In genomic region chr17:42685831-42686230, GRCh38 we compare ENCODE assay signal across 24 cellular contexts. TPM values are rescaled to one million over a fixed set of nuclear protein-coding genes. Genes with fewer than 3 reads are reported as not detected.
DNase-seq lines count a peak whose midpoint lies in the region; ATAC-seq, FAIRE-seq and TF ChIP-seq lines count a peak whose summit lies in the region.
"Had no signal": no experiment of that assay in that cellular context is flagged by ENCODE, and none has a peak within 500 bp of the region (broad histone marks: within the 10 kb centered on the region; RNA-seq: fewer than 3 reads in every experiment).

No MANE protein-coding gene starts in this region.

- no peak overlapping the region for H3K4ac ChIP-seq in neuronal stem cell (ENCODE audit: low read length)

- H3K79me1 ChIP-seq in neuronal stem cell (ENCODE audit: low read depth, low read length): peaks cover 1% of the 10 kb centered on the region

- POLR2A ChIA-PET in SK-N-SH (lab: Yijun Ruan, JAX): no interaction called here

- H3K4me1 ChIP-seq in SK-N-SH (ENCODE audit: control insufficient read depth in 1 of 2, insufficient read depth in 2 of 2, low read depth in 1 of 2, low read length in 1 of 2) (peaks cover 0 to 16% of the 10 kb centered on the region in 2 experiments; a peak in 2 of 4 replicates), kidney (ENCODE audit: control insufficient read depth in 1 of 2, insufficient read depth in 1 of 2, low read depth in 1 of 2, low read length in 2 of 2) (peaks cover 3 to 15% of the 10 kb centered on the region in 2 donors), neuronal stem cell (ENCODE audit: control insufficient read depth in 2 of 2, insufficient read depth in 1 of 2, low read depth in 1 of 2, low read length in 2 of 2) (peaks cover 6 to 7% of the 10 kb centered on the region in 2 donors), right atrium auricular region (peaks cover 0 to 32% of the 10 kb centered on the region in 2 donors)
- H3K4me1 ChIP-seq: BE2C had no signal

- no peak overlapping the region for H3K14ac ChIP-seq in neuronal stem cell (ENCODE audit: low read length)

- no peak overlapping the region for H4K91ac ChIP-seq in neuronal stem cell (ENCODE audit: low read depth, low read length, poor library complexity)

- WGBS in SK-N-SH (ENCODE audit: low lambda C conversion rate): 93% methylated on average over 13 of the region's 14 CpGs
- no CpG with 5 or more reads among the region's 14 CpGs for WGBS in neuronal stem cell (ENCODE audit: extremely low coverage in 2 of 2, insufficient read length in 2 of 2, insufficient replicate concordance in 1 of 2), 2 donors

- no peak overlapping the region for H2BK12ac ChIP-seq in neuronal stem cell (ENCODE audit: low read length)

- no peak for ATAC-seq in SK-N-SH treated with all-trans-retinoic acid at 6 μM for 48 hours
- no peak for ATAC-seq in stimulated activated naive CD8-positive, alpha-beta T cell treated with anti-CD3 and anti-CD28 coated beads, Interleukin-15, Interleukin-2, amounts not matched to agents 100 U/mL and 50 U/mL, for 24 hours
- ATAC-seq: PC-3, Right ventricle myocardium inferior had no signal

- no peak overlapping the region for H2AFZ ChIP-seq in SK-N-SH (ENCODE audit: low read depth)
- H2AFZ ChIP-seq in neuronal stem cell (ENCODE audit: low read length): no peak overlapping the region
- H2AFZ ChIP-seq: GM23248 had no signal

- TF ChIP-seq RAD21 in SK-N-SH (IDR thresholded peaks at IDR 0.05; ENCODE audit: low read length): no peak

- peak overlapping the region; percentile 77 for H3K23ac ChIP-seq in neuronal stem cell (ENCODE audit: low read depth, low read length, poor library complexity)

- H3K18ac ChIP-seq in neuronal stem cell (ENCODE audit: low read length): no peak overlapping the region

- CTCF ChIA-PET in SK-N-SH (lab: Yijun Ruan, JAX): interaction anchor here (0.6 to 4.2 kb wide), 3 partner anchors 18 to 108 kb away, joined by 3 to 47 read pairs (median 5); partner anchors contain the start of gene PSMC3IP

- H3K9ac ChIP-seq in SK-N-SH (no peak overlapping the region), kidney (ENCODE audit: low read length in 2 of 2) (no peak overlapping the region), neuronal stem cell (ENCODE audit: low read depth, low read length, poor library complexity) (no peak overlapping the region)
- H3K9ac ChIP-seq: GM23248, KMS-11 had no signal

- TF ChIP-seq CTCF in SK-N-SH (IDR thresholded peaks at IDR 0.05): no peak
- TF ChIP-seq CTCF in kidney (IDR thresholded peaks at IDR 0.05; ENCODE audit: borderline replicate concordance, extremely low read depth, insufficient read depth): no peak
- TF ChIP-seq CTCF in right atrium auricular region (IDR thresholded peaks at IDR 0.05): no peak

- H3F3A ChIP-seq in SK-N-SH (replicated peaks; ENCODE audit: insufficient read depth): peaks cover 13% of the 10 kb centered on the region

- no peak overlapping the region for H3K4me3 ChIP-seq in SK-N-SH (ENCODE audit: low read depth in 2 of 2, low read length in 1 of 2)
- H3K4me3 ChIP-seq in kidney (ENCODE audit: low read length in 2 of 2): no peak overlapping the region
- no peak overlapping the region for H3K4me3 ChIP-seq in neuronal stem cell (ENCODE audit: low read length in 2 of 2)
- H3K4me3 ChIP-seq in right atrium auricular region: no peak overlapping the region
- H3K4me3 ChIP-seq: GM23248 had no signal

- H2BK120ac ChIP-seq in neuronal stem cell (ENCODE audit: low read depth, low read length): no peak overlapping the region

- H2AK5ac ChIP-seq in neuronal stem cell (ENCODE audit: low read depth, low read length): no peak overlapping the region

- intact Hi-C loops in kidney (cut with DNase I): loop anchor here (5.0 kb wide), 1 partner anchor 256 kb away; no protein-coding TSS in a partner anchor

- H3K4me2 ChIP-seq in SK-N-SH (no peak overlapping the region), neuronal stem cell (ENCODE audit: insufficient read depth, low read length, poor library complexity, severe bottlenecking) (no peak overlapping the region)
- H3K4me2 ChIP-seq: KMS-11 had no signal

- DNase-seq in SK-N-SH (peak; percentile 12), kidney (peak; percentile 68), neuronal stem cell (ENCODE audit: low spot score) (no peak), right atrium auricular region (ENCODE audit: low spot score) (no peak), SIG-M5 (lab: John Stamatoyannopoulos, UW) (no peak)
- no peak for DNase-seq in stimulated activated naive CD8-positive, alpha-beta T cell treated with anti-CD3 and anti-CD28 coated beads, Interleukin-15, Interleukin-2, amounts not matched to agents 100 U/mL and 50 U/mL, for 24 hours
- DNase-seq: BE2C; CD8-positive, alpha-beta memory T cell; DND-41; GM23248; H7; HFFc6; MM.1S; NCI-H2029 treated with DMSO at 0.1 percent for 48 hours; NCI-H446 treated with DMSO at 0.1 percent for 48 hours; NCI-H526; NK-92 treated with Interleukin-12 subunit alpha and Interleukin-12 subunit beta, amount 100 ng/mL, for 24 hours; PC-3 had no signal

- H3K79me2 ChIP-seq in SK-N-SH (ENCODE audit: insufficient read depth): peaks cover 5% of the 10 kb centered on the region

- H3K9me2 ChIP-seq in SK-N-SH: no peaks in the 10 kb centered on the region

- H3K36me3 ChIP-seq in SK-N-SH (replicated peaks in 1 of 2; ENCODE audit: control insufficient read depth in 1 of 2, insufficient read depth in 2 of 2, low read length in 1 of 2): peaks cover 8 to 30% of the 10 kb centered on the region in 2 experiments
- no peaks in the 10 kb centered on the region for H3K36me3 ChIP-seq in kidney (ENCODE audit: control insufficient read depth in 1 of 2, insufficient read depth in 2 of 2, low read length in 2 of 2)
- peaks cover 24 to 68% of the 10 kb centered on the region in 2 donors for H3K36me3 ChIP-seq in neuronal stem cell (replicated peaks in 1 of 2; ENCODE audit: control insufficient read depth in 2 of 2, insufficient read depth in 2 of 2, low read length in 2 of 2)
- H3K36me3 ChIP-seq in right atrium auricular region: no peaks in the 10 kb centered on the region

- no peaks in the 10 kb centered on the region for H3K27me3 ChIP-seq in SK-N-SH (ENCODE audit: insufficient read depth)
- peaks cover 0 to 3% (median 0%) of the 10 kb centered on the region in 3 experiments for H3K27me3 ChIP-seq in neuronal stem cell (ENCODE audit: control insufficient read depth in 3 of 3, insufficient read depth in 3 of 3, low read depth in 1 of 3, low read length in 3 of 3)
- H3K27me3 ChIP-seq in right atrium auricular region: no peaks in the 10 kb centered on the region
- H3K27me3 ChIP-seq: BE2C had no signal

- H2BK15ac ChIP-seq in neuronal stem cell (ENCODE audit: low read length): no peak overlapping the region

- H4K8ac ChIP-seq in neuronal stem cell (ENCODE audit: low read depth, low read length): no peak overlapping the region

- H2BK5ac ChIP-seq in neuronal stem cell (ENCODE audit: low read length): no peak overlapping the region

- H4K20me1 ChIP-seq in SK-N-SH (ENCODE audit: insufficient read depth): no peaks in the 10 kb centered on the region

- H3K27ac ChIP-seq in SK-N-SH (ENCODE audit: low read depth in 2 of 2, low read length in 1 of 2): no peak overlapping the region
- no peak overlapping the region for H3K27ac ChIP-seq in kidney (ENCODE audit: low read depth in 2 of 2, low read length in 2 of 2)
- H3K27ac ChIP-seq in neuronal stem cell (replicated peaks; ENCODE audit: low read length): no peak overlapping the region
- H3K27ac ChIP-seq in right atrium auricular region: no peak overlapping the region
- H3K27ac ChIP-seq: 22Rv1, GM23248, HL-60, KMS-11 had no signal

- FAIRE-seq in kidney (lab: Jason Lieb, UNC): no peak
- FAIRE-seq: GM18507 had no signal

- no peaks in the 10 kb centered on the region for H3K9me3 ChIP-seq in SK-N-SH
- no peaks in the 10 kb centered on the region for H3K9me3 ChIP-seq in kidney (ENCODE audit: control insufficient read depth in 1 of 2, low read length in 2 of 2)
- no peaks in the 10 kb centered on the region for H3K9me3 ChIP-seq in neuronal stem cell (replicated peaks in 1 of 2; ENCODE audit: control insufficient read depth in 2 of 2, insufficient read depth in 1 of 2, low read depth in 1 of 2, low read length in 2 of 2)
- no peaks in the 10 kb centered on the region for H3K9me3 ChIP-seq in right atrium auricular region
- H3K9me3 ChIP-seq: BE2C had no signal

- TF ChIP-seq EP300 in SK-N-SH (IDR thresholded peaks at IDR 0.05; ENCODE audit: borderline replicate concordance in 1 of 2, low read depth in 1 of 2, low read length in 1 of 2): no peak

RNA-seq across cellular contexts. Expression of gene CNTNAP1, which starts 3.5 kb away (rescaled TPM):
- polyA plus RNA-seq in SK-N-SH (2012; rRNA removed): 74.3 and 92.7 TPM in 2 replicates
- 31.9 and 45.9 TPM in 2 replicates for polyA plus RNA-seq in SK-N-SH (2012; cell fraction: cytosol; rRNA removed)
- polyA plus RNA-seq in SK-N-SH (2012; cell fraction: nucleus; rRNA removed): 213 and 214 TPM in 2 replicates
- total RNA-seq in kidney: 9.1 TPM
- 1.4 TPM for polyA plus RNA-seq in kidney (ENCODE audit: insufficient read depth, low read depth, low replicate concordance)
- 6.1 TPM for polyA plus RNA-seq in neuronal stem cell (2013, experiment 1 of 2)
- polyA plus RNA-seq in neuronal stem cell (2013, experiment 2 of 2): 5.9 TPM
- 1 to 10 TPM in 1 of 2 donors, under 1 TPM in 1; 0.96 to 2.0 TPM for total RNA-seq in right atrium auricular region

RNA-seq across cellular contexts. Expression of gene CCR10, which starts 4.2 kb away (rescaled TPM):
- polyA plus RNA-seq in SK-N-SH (2012; rRNA removed) (2.2 and 3.1 TPM in 2 replicates), kidney (ENCODE audit: insufficient read depth, low read depth, low replicate concordance) (1.7 TPM)
- polyA plus RNA-seq in SK-N-SH (2012; cell fraction: cytosol; rRNA removed): 1.2 and 1.7 TPM in 2 replicates
- polyA plus RNA-seq in SK-N-SH (2012; cell fraction: nucleus; rRNA removed): 11.5 and 25.8 TPM in 2 replicates
- total RNA-seq in kidney (1.4 TPM), right atrium auricular region (1 to 10 TPM; 1.3 to 4.4 TPM)
- 1.9 TPM for polyA plus RNA-seq in neuronal stem cell (2013, experiment 1 of 2)
- polyA plus RNA-seq in neuronal stem cell (2013, experiment 2 of 2): 1.8 TPM

RNA-seq across cellular contexts. Expression of gene PLEKHH3, which starts 9.0 kb away (rescaled TPM):
- 9.8 and 12.8 TPM in 2 replicates for polyA plus RNA-seq in SK-N-SH (2012; rRNA removed)
- polyA plus RNA-seq in SK-N-SH (2012; cell fraction: cytosol; rRNA removed): 5.9 and 8.6 TPM in 2 replicates
- 22.9 and 29.8 TPM in 2 replicates for polyA plus RNA-seq in SK-N-SH (2012; cell fraction: nucleus; rRNA removed)
- total RNA-seq in kidney: 21.2 TPM
- 23.2 TPM for polyA plus RNA-seq in kidney (ENCODE audit: insufficient read depth, low read depth, low replicate concordance)
- 17.1 TPM for polyA plus RNA-seq in neuronal stem cell (2013, experiment 1 of 2)
- 17.9 TPM for polyA plus RNA-seq in neuronal stem cell (2013, experiment 2 of 2)
- 10 to 100 TPM; 14.5 to 26.5 TPM for total RNA-seq in right atrium auricular region
- polyA plus RNA-seq: CD8-positive, alpha-beta memory T cell had no signal

RNA-seq across cellular contexts. Expression of gene TUBG2, which starts 26.7 kb away (rescaled TPM):
- 27.6 and 33.9 TPM in 2 replicates for polyA plus RNA-seq in SK-N-SH (2012; rRNA removed)
- polyA plus RNA-seq in SK-N-SH (2012; cell fraction: cytosol; rRNA removed): 14.4 and 21.3 TPM in 2 replicates
- polyA plus RNA-seq in SK-N-SH (2012; cell fraction: nucleus; rRNA removed): 210 and 236 TPM in 2 replicates
- 19.9 TPM for total RNA-seq in kidney
- 39.9 TPM for polyA plus RNA-seq in kidney (ENCODE audit: insufficient read depth, low read depth, low replicate concordance)
- polyA plus RNA-seq in neuronal stem cell (2013, experiment 1 of 2): 19.4 TPM
- polyA plus RNA-seq in neuronal stem cell (2013, experiment 2 of 2): 19.8 TPM
- total RNA-seq in right atrium auricular region: 10 to 100 TPM; 18.2 to 25.7 TPM

RNA-seq across cellular contexts. Expression of gene EZH1, which starts 59.0 kb away (rescaled TPM):
- 28.6 and 42.9 TPM in 2 replicates for polyA plus RNA-seq in SK-N-SH (2012; rRNA removed)
- polyA plus RNA-seq in SK-N-SH (2012; cell fraction: cytosol; rRNA removed): 13.3 and 14.4 TPM in 2 replicates
- polyA plus RNA-seq in SK-N-SH (2012; cell fraction: nucleus; rRNA removed): 129 and 190 TPM in 2 replicates
- total RNA-seq in kidney: 59.2 TPM
- polyA plus RNA-seq in kidney (ENCODE audit: insufficient read depth, low read depth, low replicate concordance): 20.8 TPM
- polyA plus RNA-seq in neuronal stem cell (2013, experiment 1 of 2): 17.8 TPM
- polyA plus RNA-seq in neuronal stem cell (2013, experiment 2 of 2): 17.9 TPM
- total RNA-seq in right atrium auricular region: 10 to 100 TPM; 30.5 to 32.5 TPM

Comparison
In these comparisons a context has a peak if more than half of its experiments do, and no peak if none do; other contexts are left out.
1. DNase-seq: peak in SK-N-SH (single experiment) and kidney (single experiment); none in neuronal stem cell (single experiment), right atrium auricular region (single experiment), SIG-M5 (single experiment) and stimulated activated naive CD8-positive, alpha-beta T cell treated with anti-CD3 and anti-CD28 coated beads, Interleukin-15, Interleukin-2, amounts not matched to agents 100 U/mL and 50 U/mL, for 24 hours (single experiment).